In the genomic region with DNA sequence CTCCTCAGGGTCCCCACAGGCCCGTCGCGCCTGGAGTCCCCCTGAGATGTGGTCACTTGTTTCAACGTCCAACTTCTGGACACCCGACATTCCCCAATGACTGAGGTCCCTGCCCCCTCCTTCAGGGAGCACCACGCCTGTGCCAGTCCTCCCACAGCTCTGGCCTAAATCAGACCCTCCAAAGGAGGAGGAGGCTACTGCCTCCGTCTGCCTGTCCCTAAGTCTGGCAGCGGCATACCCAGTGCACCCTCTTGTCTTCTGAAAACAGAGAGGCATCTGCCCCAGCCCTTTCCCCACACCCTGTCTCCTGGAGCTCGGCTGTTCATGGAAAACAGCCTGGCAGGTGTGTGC, we compare ENCODE assay signal across 1 cellular context.
TF ChIP-seq lines count a peak whose summit lies in the region.

No MANE protein-coding gene starts in this region.

TF ChIP-seq in GM23338, 12 proteins besides CTCF, POLR2A, EP300 and RAD21 (continued from another document):
- TF ChIP-seq, protein P1, sequence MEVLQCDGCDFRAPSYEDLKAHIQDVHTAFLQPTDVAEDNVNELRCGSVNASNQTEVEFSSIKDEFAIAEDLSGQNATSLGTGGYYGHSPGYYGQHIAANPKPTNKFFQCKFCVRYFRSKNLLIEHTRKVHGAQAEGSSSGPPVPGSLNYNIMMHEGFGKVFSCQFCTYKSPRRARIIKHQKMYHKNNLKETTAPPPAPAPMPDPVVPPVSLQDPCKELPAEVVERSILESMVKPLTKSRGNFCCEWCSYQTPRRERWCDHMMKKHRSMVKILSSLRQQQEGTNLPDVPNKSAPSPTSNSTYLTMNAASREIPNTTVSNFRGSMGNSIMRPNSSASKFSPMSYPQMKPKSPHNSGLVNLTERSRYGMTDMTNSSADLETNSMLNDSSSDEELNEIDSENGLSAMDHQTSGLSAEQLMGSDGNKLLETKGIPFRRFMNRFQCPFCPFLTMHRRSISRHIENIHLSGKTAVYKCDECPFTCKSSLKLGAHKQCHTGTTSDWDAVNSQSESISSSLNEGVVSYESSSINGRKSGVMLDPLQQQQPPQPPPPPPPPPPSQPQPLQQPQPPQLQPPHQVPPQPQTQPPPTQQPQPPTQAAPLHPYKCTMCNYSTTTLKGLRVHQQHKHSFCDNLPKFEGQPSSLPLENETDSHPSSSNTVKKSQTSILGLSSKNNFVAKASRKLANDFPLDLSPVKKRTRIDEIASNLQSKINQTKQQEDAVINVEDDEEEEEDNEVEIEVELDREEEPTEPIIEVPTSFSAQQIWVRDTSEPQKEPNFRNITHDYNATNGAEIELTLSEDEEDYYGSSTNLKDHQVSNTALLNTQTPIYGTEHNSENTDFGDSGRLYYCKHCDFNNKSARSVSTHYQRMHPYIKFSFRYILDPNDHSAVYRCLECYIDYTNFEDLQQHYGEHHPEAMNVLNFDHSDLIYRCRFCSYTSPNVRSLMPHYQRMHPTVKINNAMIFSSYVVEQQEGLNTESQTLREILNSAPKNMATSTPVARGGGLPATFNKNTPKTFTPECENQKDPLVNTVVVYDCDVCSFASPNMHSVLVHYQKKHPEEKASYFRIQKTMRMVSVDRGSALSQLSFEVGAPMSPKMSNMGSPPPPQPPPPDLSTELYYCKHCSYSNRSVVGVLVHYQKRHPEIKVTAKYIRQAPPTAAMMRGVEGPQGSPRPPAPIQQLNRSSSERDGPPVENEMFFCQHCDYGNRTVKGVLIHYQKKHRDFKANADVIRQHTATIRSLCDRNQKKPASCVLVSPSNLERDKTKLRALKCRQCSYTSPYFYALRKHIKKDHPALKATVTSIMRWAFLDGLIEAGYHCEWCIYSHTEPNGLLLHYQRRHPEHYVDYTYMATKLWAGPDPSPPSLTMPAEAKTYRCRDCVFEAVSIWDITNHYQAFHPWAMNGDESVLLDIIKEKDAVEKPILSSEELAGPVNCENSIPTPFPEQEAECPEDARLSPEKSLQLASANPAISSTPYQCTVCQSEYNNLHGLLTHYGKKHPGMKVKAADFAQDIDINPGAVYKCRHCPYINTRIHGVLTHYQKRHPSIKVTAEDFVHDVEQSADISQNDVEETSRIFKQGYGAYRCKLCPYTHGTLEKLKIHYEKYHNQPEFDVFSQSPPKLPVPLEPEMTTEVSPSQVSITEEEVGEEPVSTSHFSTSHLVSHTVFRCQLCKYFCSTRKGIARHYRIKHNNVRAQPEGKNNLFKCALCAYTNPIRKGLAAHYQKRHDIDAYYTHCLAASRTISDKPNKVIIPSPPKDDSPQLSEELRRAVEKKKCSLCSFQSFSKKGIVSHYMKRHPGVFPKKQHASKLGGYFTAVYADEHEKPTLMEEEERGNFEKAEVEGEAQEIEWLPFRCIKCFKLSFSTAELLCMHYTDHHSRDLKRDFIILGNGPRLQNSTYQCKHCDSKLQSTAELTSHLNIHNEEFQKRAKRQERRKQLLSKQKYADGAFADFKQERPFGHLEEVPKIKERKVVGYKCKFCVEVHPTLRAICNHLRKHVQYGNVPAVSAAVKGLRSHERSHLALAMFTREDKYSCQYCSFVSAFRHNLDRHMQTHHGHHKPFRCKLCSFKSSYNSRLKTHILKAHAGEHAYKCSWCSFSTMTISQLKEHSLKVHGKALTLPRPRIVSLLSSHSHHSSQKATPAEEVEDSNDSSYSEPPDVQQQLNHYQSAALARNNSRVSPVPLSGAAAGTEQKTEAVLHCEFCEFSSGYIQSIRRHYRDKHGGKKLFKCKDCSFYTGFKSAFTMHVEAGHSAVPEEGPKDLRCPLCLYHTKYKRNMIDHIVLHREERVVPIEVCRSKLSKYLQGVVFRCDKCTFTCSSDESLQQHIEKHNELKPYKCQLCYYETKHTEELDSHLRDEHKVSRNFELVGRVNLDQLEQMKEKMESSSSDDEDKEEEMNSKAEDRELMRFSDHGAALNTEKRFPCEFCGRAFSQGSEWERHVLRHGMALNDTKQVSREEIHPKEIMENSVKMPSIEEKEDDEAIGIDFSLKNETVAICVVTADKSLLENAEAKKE (CRISPR knock-in tag; IDR thresholded peaks at IDR 0.05): no peak
- TF ChIP-seq NANOG (IDR thresholded peaks at IDR 0.05; ENCODE audit: borderline replicate concordance) (no peak), ZNF331 (CRISPR knock-in tag; IDR thresholded peaks at IDR 0.05; ENCODE audit: low read depth) (no peak), CREB1 (CRISPR knock-in tag; IDR thresholded peaks at IDR 0.05; ENCODE audit: low read depth) (no peak), POLR2AphosphoS5 (IDR thresholded peaks at IDR 0.05; ENCODE audit: low read depth) (no peak), STAT1 (IDR thresholded peaks at IDR 0.05; ENCODE audit: unreplicated experiment) (no peak), EZH2 (IDR thresholded peaks at IDR 0.05; ENCODE audit: low read depth, unreplicated experiment) (no peak)
- TF ChIP-seq, protein P2, sequence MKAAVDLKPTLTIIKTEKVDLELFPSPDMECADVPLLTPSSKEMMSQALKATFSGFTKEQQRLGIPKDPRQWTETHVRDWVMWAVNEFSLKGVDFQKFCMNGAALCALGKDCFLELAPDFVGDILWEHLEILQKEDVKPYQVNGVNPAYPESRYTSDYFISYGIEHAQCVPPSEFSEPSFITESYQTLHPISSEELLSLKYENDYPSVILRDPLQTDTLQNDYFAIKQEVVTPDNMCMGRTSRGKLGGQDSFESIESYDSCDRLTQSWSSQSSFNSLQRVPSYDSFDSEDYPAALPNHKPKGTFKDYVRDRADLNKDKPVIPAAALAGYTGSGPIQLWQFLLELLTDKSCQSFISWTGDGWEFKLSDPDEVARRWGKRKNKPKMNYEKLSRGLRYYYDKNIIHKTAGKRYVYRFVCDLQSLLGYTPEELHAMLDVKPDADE (IDR thresholded peaks at IDR 0.05): no peak
